ENCODE assay signal across 9 cellular contexts in genomic region chr7:44880317-44881018, GRCh38. TPM values are rescaled to one million over a fixed set of nuclear protein-coding genes. Genes with fewer than 3 reads are reported as not detected.
DNase-seq lines count a peak whose midpoint lies in the region; ATAC-seq and TF ChIP-seq lines count a peak whose summit lies in the region.
"Had no signal": no experiment of that assay in that cellular context is flagged by ENCODE, and none has a peak within 500 bp of the region (broad histone marks: within the 10 kb centered on the region; RNA-seq: fewer than 3 reads in every experiment).

No MANE protein-coding gene starts in this region.

- peak overlapping the region; percentile 80 for H3K27ac Mint-ChIP-seq in HFFc6
- H3K27ac Mint-ChIP-seq in naive thymus-derived CD8-positive, alpha-beta T cell = peak overlapping the region in 3 of 10 donors; percentile 17 to 89 (median 75)

- DNase-seq in HFFc6 (no peak), ascending aorta (ENCODE audit: low spot score in 2 of 2) (no peak), tibial nerve (ENCODE audit: low spot score in 2 of 2) (no peak), SIG-M5 treated with dmso at 0.1 percent for 504 hours (lab: John Stamatoyannopoulos, UW; ENCODE audit: unreplicated experiment) (no peak)
- DNase-seq in naive thymus-derived CD8-positive, alpha-beta T cell = no peak
- DNase-seq: cerebellar nuclear complex had no signal

- H3K27me3 ChIP-seq in BLaER1 treated with 17β-estradiol and CSF1 and Interleukin-3, amounts not matched to agents 10 nM and 100 nM = no peaks in the 10 kb centered on the region
- H3K27me3 ChIP-seq in ascending aorta = no peaks in the 10 kb centered on the region
- H3K27me3 ChIP-seq in tibial nerve = no peaks in the 10 kb centered on the region

- TF ChIP-seq POLR2A in tibial nerve (IDR thresholded peaks at IDR 0.05) = no peak

- POLR2A ChIA-PET in naive thymus-derived CD8-positive, alpha-beta T cell (lab: Charles Lee) = interaction anchor here (2.3 kb wide), 1 partner anchor 32 kb away, joined by 8 read pairs; the partner anchor contains the start of gene H2AZ2

- H3K4me1 Mint-ChIP-seq in HFFc6 (ENCODE audit: low read depth) = peaks cover 52% of the 10 kb centered on the region
- H3K4me1 Mint-ChIP-seq in naive thymus-derived CD8-positive, alpha-beta T cell = peaks cover 0 to 54% (median 28%) of the 10 kb centered on the region in 4 donors

- H3K9ac ChIP-seq in BLaER1 treated with 17β-estradiol and CSF1 and Interleukin-3, amounts not matched to agents 10 nM and 100 nM = peak overlapping the region in 10 of 11 experiments; percentile 1 to 98 (median 48); a peak in 11 of 22 replicates

- ATAC-seq in naive thymus-derived CD8-positive, alpha-beta T cell = no peak
- ATAC-seq in HG03457 (IDR thresholded peaks at IDR 0.05; ENCODE audit: unreplicated experiment) = no peak
- ATAC-seq in GM21825 (IDR thresholded peaks at IDR 0.05; ENCODE audit: unreplicated experiment) = no peak

- no peaks in the 10 kb centered on the region for H3K27me3 Mint-ChIP-seq in HFFc6 (ENCODE audit: insufficient read depth)
- H3K27me3 Mint-ChIP-seq in naive thymus-derived CD8-positive, alpha-beta T cell = no peaks in the 10 kb centered on the region

- H3K9me3 ChIP-seq in BLaER1 treated with 17β-estradiol and CSF1 and Interleukin-3, amounts not matched to agents 10 nM and 100 nM (replicated peaks in 1 of 11) = peaks cover 0 to 14% (median 0%) of the 10 kb centered on the region in 11 experiments; a peak in 3 of 22 replicates
- no peaks in the 10 kb centered on the region for H3K9me3 ChIP-seq in ascending aorta
- no peaks in the 10 kb centered on the region for H3K9me3 ChIP-seq in tibial nerve

- peaks cover 13 to 67% (median 33%) of the 10 kb centered on the region in 11 experiments; a peak in 18 of 22 replicates for H3K36me3 ChIP-seq in BLaER1 treated with 17β-estradiol and CSF1 and Interleukin-3, amounts not matched to agents 10 nM and 100 nM
- H3K36me3 ChIP-seq in ascending aorta (peaks cover 0 to 3% of the 10 kb centered on the region in 2 donors), tibial nerve (peaks cover 0 to 25% (median 0%) of the 10 kb centered on the region in 3 donors)

- H3K4me3 ChIP-seq in BLaER1 treated with 17β-estradiol and CSF1 and Interleukin-3, amounts not matched to agents 10 nM and 100 nM = peak overlapping the region; percentile 85 to 98 (median 94); a peak in 18 of 20 replicates
- H3K4me3 ChIP-seq in ascending aorta (peak overlapping the region; percentile 29 to 97), tibial nerve (no peak overlapping the region)

- 37 to 39% methylated on average over 4 of the region's 4 CpGs for WGBS in tibial nerve, 2 donors

- peak overlapping the region in 7 of 11 experiments; percentile 28 to 98 (median 65); a peak in 10 of 22 replicates for H3K27ac ChIP-seq in BLaER1 treated with 17β-estradiol and CSF1 and Interleukin-3, amounts not matched to agents 10 nM and 100 nM
- H3K27ac ChIP-seq in ascending aorta (no peak overlapping the region), tibial nerve (no peak overlapping the region)

- H4K20me1 ChIP-seq in BLaER1 treated with 17β-estradiol and CSF1 and Interleukin-3, amounts not matched to agents 10 nM and 100 nM = peaks cover 42 to 92% (median 78%) of the 10 kb centered on the region in 11 experiments

- H3K9me3 Mint-ChIP-seq in HFFc6 = no peaks in the 10 kb centered on the region; the same call in 1 of the 2 replicates
- H3K9me3 Mint-ChIP-seq in naive thymus-derived CD8-positive, alpha-beta T cell = peaks cover 0 to 82% (median 10%) of the 10 kb centered on the region in 9 donors

- peak overlapping the region; percentile 96 for H3K4me3 Mint-ChIP-seq in HFFc6
- peak overlapping the region in 8 of 10 donors; percentile 6 to 79 (median 56) for H3K4me3 Mint-ChIP-seq in naive thymus-derived CD8-positive, alpha-beta T cell

- TF ChIP-seq EP300 in tibial nerve (IDR thresholded peaks at IDR 0.05) = no peak

- intact Hi-C loops in ascending aorta (cut with DNase I) = no loop called here

- TF ChIP-seq CTCF in HFFc6 (IDR thresholded peaks at IDR 0.05) = no peak
- TF ChIP-seq CTCF in ascending aorta (IDR thresholded peaks at IDR 0.05) = no peak
- no peak for TF ChIP-seq CTCF in tibial nerve (IDR thresholded peaks at IDR 0.05)

- peak overlapping the region; percentile 86 to 98 (median 94) for H3K4me2 ChIP-seq in BLaER1 treated with 17β-estradiol and CSF1 and Interleukin-3, amounts not matched to agents 10 nM and 100 nM

- H3K4me1 ChIP-seq in BLaER1 treated with 17β-estradiol and CSF1 and Interleukin-3, amounts not matched to agents 10 nM and 100 nM = peaks cover 43 to 74% (median 50%) of the 10 kb centered on the region in 10 experiments
- H3K4me1 ChIP-seq in ascending aorta = peaks cover 15 to 35% of the 10 kb centered on the region in 2 donors
- peaks cover 3 to 77% (median 51%) of the 10 kb centered on the region in 4 donors for H3K4me1 ChIP-seq in tibial nerve

- peaks cover 40% of the 10 kb centered on the region for H3K36me3 Mint-ChIP-seq in HFFc6 (ENCODE audit: low read depth)
- H3K36me3 Mint-ChIP-seq in naive thymus-derived CD8-positive, alpha-beta T cell = peaks cover 9 to 34% (median 9%) of the 10 kb centered on the region in 3 donors

RNA-seq across cellular contexts. Expression of gene PURB, which starts 4.9 kb away (rescaled TPM):
- total RNA-seq in HFFc6 (2021; fragmentation: NEBNext Ultra II Directional; extraction: Animal tissue kit (Norgen Biotek cat#: 25700)) = 10 to 100 TPM; 22.2 to 32.2 (median 26.0) TPM
- total RNA-seq in ascending aorta = 19.1 TPM
- 10 to 100 TPM; 28.1 TPM for total RNA-seq in naive thymus-derived CD8-positive, alpha-beta T cell
- polyA plus RNA-seq in naive thymus-derived CD8-positive, alpha-beta T cell = 1 to 10 TPM; 2.0 to 3.2 (median 2.6) TPM
- 10 to 100 TPM; 20.0 to 26.4 (median 23.3) TPM for total RNA-seq in tibial nerve

RNA-seq across cellular contexts. Expression of gene H2AZ2, which starts 32.6 kb away (rescaled TPM):
- total RNA-seq in HFFc6 (2021; fragmentation: NEBNext Ultra II Directional; extraction: Animal tissue kit (Norgen Biotek cat#: 25700)) = 100 to 1,000 TPM; 128 to 215 (median 185) TPM
- 128 TPM for total RNA-seq in ascending aorta
- 100 to 1,000 TPM; 156 to 164 TPM for total RNA-seq in naive thymus-derived CD8-positive, alpha-beta T cell
- polyA plus RNA-seq in naive thymus-derived CD8-positive, alpha-beta T cell = 100 to 1,000 TPM; 236 to 254 (median 247) TPM
- total RNA-seq in tibial nerve = 100 to 1,000 TPM in 3 of 4 donors, 10 to 100 TPM in 1; 97.5 to 136 (median 126) TPM

Comparison
In these comparisons a context has a peak if more than half of its experiments do, and no peak if none do; other contexts are left out.
1. H3K27ac ChIP-seq: peak in BLaER1 treated with 17β-estradiol and CSF1 and Interleukin-3, amounts not matched to agents 10 nM and 100 nM (7 of 11); none in ascending aorta (0 of 2) and tibial nerve (0 of 4).
2. H3K4me3 ChIP-seq: peak in BLaER1 treated with 17β-estradiol and CSF1 and Interleukin-3, amounts not matched to agents 10 nM and 100 nM (10 of 10) and ascending aorta (2 of 2); none in tibial nerve (0 of 4).